ENCODE assay signal across 1 cellular context in genomic region chr5:73100109-73100508, GRCh38.
TF ChIP-seq lines count a peak whose summit lies in the region.

No MANE protein-coding gene starts in this region.

TF ChIP-seq in K562, 482 proteins besides CTCF, POLR2A, EP300 and RAD21:
- TF ChIP-seq BCLAF1 (IDR thresholded peaks at IDR 0.05; ENCODE audit: borderline replicate concordance in 1 of 2, control insufficient read depth in 1 of 2, low read depth in 2 of 2, low read length in 1 of 2) (no peak), MEF2D (tag; conservative IDR thresholded peaks at IDR 0.05; ENCODE audit: low read depth) (no peak), SIX5 (IDR thresholded peaks at IDR 0.05; ENCODE audit: borderline replicate concordance in 1 of 2, insufficient read depth in 1 of 2, low read depth in 1 of 2, low read length in 2 of 2) (no peak), MAZ (CRISPR knock-in tag; conservative IDR thresholded peaks at IDR 0.05 in 1 of 2, IDR thresholded peaks at IDR 0.05 in 1 of 2) (no peak), PBX2 (CRISPR knock-in tag; IDR thresholded peaks at IDR 0.05; ENCODE audit: low read depth) (no peak), PBX2 (tag; conservative IDR thresholded peaks at IDR 0.05; ENCODE audit: low read depth) (no peak), ZNF79 (CRISPR knock-in tag; IDR thresholded peaks at IDR 0.05; ENCODE audit: low read depth) (no peak), THRAP3 (IDR thresholded peaks at IDR 0.05; ENCODE audit: borderline replicate concordance) (no peak), ZNF263 (CRISPR knock-in tag; IDR thresholded peaks at IDR 0.05; ENCODE audit: borderline replicate concordance) (no peak), ZNF57 (CRISPR knock-in tag; IDR thresholded peaks at IDR 0.05) (no peak)
- TF ChIP-seq, protein P1, sequence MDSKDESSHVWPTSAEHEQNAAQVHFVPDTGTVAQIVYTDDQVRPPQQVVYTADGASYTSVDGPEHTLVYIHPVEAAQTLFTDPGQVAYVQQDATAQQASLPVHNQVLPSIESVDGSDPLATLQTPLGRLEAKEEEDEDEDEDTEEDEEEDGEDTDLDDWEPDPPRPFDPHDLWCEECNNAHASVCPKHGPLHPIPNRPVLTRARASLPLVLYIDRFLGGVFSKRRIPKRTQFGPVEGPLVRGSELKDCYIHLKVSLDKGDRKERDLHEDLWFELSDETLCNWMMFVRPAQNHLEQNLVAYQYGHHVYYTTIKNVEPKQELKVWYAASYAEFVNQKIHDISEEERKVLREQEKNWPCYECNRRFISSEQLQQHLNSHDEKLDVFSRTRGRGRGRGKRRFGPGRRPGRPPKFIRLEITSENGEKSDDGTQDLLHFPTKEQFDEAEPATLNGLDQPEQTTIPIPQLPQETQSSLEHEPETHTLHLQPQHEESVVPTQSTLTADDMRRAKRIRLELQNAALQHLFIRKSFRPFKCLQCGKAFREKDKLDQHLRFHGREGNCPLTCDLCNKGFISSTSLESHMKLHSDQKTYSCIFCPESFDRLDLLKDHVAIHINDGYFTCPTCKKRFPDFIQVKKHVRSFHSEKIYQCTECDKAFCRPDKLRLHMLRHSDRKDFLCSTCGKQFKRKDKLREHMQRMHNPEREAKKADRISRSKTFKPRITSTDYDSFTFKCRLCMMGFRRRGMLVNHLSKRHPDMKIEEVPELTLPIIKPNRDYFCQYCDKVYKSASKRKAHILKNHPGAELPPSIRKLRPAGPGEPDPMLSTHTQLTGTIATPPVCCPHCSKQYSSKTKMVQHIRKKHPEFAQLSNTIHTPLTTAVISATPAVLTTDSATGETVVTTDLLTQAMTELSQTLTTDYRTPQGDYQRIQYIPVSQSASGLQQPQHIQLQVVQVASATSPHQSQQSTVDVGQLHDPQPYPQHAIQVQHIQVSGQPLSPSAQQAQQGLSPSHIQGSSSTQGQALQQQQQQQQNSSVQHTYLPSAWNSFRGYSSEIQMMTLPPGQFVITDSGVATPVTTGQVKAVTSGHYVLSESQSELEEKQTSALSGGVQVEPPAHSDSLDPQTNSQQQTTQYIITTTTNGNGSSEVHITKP (IDR thresholded peaks at IDR 0.05; ENCODE audit: partially characterized antibody), result no peak
- TF ChIP-seq, protein P2, sequence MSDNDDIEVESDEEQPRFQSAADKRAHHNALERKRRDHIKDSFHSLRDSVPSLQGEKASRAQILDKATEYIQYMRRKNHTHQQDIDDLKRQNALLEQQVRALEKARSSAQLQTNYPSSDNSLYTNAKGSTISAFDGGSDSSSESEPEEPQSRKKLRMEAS (CRISPR knock-in tag; IDR thresholded peaks at IDR 0.05), result no peak
- TF ChIP-seq, protein P3, sequence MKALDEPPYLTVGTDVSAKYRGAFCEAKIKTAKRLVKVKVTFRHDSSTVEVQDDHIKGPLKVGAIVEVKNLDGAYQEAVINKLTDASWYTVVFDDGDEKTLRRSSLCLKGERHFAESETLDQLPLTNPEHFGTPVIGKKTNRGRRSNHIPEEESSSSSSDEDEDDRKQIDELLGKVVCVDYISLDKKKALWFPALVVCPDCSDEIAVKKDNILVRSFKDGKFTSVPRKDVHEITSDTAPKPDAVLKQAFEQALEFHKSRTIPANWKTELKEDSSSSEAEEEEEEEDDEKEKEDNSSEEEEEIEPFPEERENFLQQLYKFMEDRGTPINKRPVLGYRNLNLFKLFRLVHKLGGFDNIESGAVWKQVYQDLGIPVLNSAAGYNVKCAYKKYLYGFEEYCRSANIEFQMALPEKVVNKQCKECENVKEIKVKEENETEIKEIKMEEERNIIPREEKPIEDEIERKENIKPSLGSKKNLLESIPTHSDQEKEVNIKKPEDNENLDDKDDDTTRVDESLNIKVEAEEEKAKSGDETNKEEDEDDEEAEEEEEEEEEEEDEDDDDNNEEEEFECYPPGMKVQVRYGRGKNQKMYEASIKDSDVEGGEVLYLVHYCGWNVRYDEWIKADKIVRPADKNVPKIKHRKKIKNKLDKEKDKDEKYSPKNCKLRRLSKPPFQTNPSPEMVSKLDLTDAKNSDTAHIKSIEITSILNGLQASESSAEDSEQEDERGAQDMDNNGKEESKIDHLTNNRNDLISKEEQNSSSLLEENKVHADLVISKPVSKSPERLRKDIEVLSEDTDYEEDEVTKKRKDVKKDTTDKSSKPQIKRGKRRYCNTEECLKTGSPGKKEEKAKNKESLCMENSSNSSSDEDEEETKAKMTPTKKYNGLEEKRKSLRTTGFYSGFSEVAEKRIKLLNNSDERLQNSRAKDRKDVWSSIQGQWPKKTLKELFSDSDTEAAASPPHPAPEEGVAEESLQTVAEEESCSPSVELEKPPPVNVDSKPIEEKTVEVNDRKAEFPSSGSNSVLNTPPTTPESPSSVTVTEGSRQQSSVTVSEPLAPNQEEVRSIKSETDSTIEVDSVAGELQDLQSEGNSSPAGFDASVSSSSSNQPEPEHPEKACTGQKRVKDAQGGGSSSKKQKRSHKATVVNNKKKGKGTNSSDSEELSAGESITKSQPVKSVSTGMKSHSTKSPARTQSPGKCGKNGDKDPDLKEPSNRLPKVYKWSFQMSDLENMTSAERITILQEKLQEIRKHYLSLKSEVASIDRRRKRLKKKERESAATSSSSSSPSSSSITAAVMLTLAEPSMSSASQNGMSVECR (CRISPR knock-in tag; IDR thresholded peaks at IDR 0.05), result no peak
